ENCODE assay signal across 8 cellular contexts in the genomic region with DNA sequence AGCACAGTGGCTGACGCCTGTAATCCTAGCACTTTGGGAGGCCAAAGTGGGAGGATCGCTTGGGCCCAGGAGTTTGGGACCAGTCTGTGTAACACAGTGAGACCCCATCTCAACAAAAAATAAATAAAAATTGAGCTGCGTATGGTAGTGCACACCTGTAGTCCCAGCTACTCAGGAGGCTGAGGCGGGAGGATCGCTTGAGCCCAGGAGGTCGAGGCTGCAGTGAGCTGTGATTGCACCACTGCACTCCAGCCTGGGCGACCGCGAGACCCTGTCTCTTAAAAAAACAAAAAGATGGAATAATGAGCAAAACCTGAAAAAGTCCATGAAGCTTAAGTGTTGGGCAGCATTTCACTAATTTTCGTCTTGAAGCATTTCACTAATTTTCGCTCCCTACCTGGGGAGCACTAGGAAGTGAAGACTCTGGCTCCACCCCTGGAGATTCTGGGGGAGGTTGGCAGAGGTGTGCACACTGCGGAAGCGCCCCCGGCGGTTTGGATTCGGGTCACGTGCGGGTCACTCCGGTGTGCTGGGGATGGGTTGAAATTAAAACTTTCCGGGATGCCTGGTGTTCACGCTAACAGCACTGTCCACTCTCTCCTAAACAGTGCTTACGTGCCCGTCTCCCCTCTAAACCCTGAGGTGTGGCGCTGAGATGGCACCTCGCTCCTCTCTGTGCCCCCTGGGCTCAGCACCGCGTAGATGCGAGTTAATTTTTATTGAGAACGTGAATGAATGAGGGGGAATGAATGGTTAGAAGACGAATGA. TPM values are rescaled to one million over a fixed set of nuclear protein-coding genes. Genes with fewer than 3 reads are reported as not detected.
DNase-seq lines count a peak whose midpoint lies in the region; ATAC-seq and TF ChIP-seq lines count a peak whose summit lies in the region.

No MANE protein-coding gene starts in this region.

- peak; percentile 13; the same call in 1 of the 2 replicates for TF ChIP-seq CTCF in OCI-LY1 (IDR thresholded peaks at IDR 0.05; ENCODE audit: low read length)

- H3K36me3 Mint-ChIP-seq in activated CD8-positive, alpha-beta memory T cell treated with anti-CD3 and anti-CD28 coated beads, Interleukin-2, amount 10 ng/mL, durations not matched to agents 7 days and 5 days, result peaks cover 9% of the 10 kb centered on the region
- H3K36me3 Mint-ChIP-seq in naive thymus-derived CD8-positive, alpha-beta T cell, result peaks cover 0 to 6% (median 0%) of the 10 kb centered on the region in 3 donors

- H3F3A ChIP-seq in OCI-LY1 (ENCODE audit: insufficient read depth, low read length), result no peaks in the 10 kb centered on the region

- H3K4me1 ChIP-seq in OCI-LY1 (ENCODE audit: insufficient read depth, low read length, severe bottlenecking) (peaks cover 29% of the 10 kb centered on the region), ectodermal cell (ENCODE audit: control insufficient read depth, insufficient read depth, low read length) (peaks cover 3% of the 10 kb centered on the region)

- H3K4me3 Mint-ChIP-seq in activated CD8-positive, alpha-beta memory T cell treated with anti-CD3 and anti-CD28 coated beads, Interleukin-2, amount 10 ng/mL, durations not matched to agents 7 days and 5 days, result peak overlapping the region; percentile 87
- peak overlapping the region; percentile 85 to 97 (median 96) for H3K4me3 Mint-ChIP-seq in naive thymus-derived CD8-positive, alpha-beta T cell

- peak overlapping the region; percentile 96 for H3K4me3 ChIP-seq in OCI-LY1 (ENCODE audit: low read depth, low read length, poor library complexity, severe bottlenecking)
- H3K4me3 ChIP-seq in ectodermal cell (ENCODE audit: insufficient read depth, low read depth, low read length), result peak overlapping the region; percentile 50

- H3K9me3 Mint-ChIP-seq in activated CD8-positive, alpha-beta memory T cell treated with anti-CD3 and anti-CD28 coated beads, Interleukin-2, amount 10 ng/mL, durations not matched to agents 7 days and 5 days (ENCODE audit: low read depth), result no peaks in the 10 kb centered on the region
- no peaks in the 10 kb centered on the region for H3K9me3 Mint-ChIP-seq in naive thymus-derived CD8-positive, alpha-beta T cell

- peak; percentile 18 for ATAC-seq in activated CD8-positive, alpha-beta memory T cell treated with anti-CD3 and anti-CD28 coated beads, Interleukin-2, amount 10 ng/mL, durations not matched to agents 7 days and 5 days
- peak; percentile 11 for ATAC-seq in HG02798 (IDR thresholded peaks at IDR 0.05; ENCODE audit: poor library complexity, unreplicated experiment)
- peak; percentile 29 to 34 for ATAC-seq in naive thymus-derived CD8-positive, alpha-beta T cell

- no peaks in the 10 kb centered on the region for H3K9me2 ChIP-seq in OCI-LY1 (ENCODE audit: low read depth, low read length)

- no peaks in the 10 kb centered on the region for H3K27me3 Mint-ChIP-seq in activated CD8-positive, alpha-beta memory T cell treated with anti-CD3 and anti-CD28 coated beads, Interleukin-2, amount 10 ng/mL, durations not matched to agents 7 days and 5 days
- H3K27me3 Mint-ChIP-seq in naive thymus-derived CD8-positive, alpha-beta T cell, result no peaks in the 10 kb centered on the region

- peaks cover 27% of the 10 kb centered on the region for H3K4me1 Mint-ChIP-seq in activated CD8-positive, alpha-beta memory T cell treated with anti-CD3 and anti-CD28 coated beads, Interleukin-2, amount 10 ng/mL, durations not matched to agents 7 days and 5 days
- peaks cover 9 to 37% (median 29%) of the 10 kb centered on the region in 4 donors for H3K4me1 Mint-ChIP-seq in naive thymus-derived CD8-positive, alpha-beta T cell

- CTCF ChIA-PET in activated CD8-positive, alpha-beta memory T cell treated with anti-CD3 and anti-CD28 coated beads, Interleukin-2, amount 10 ng/mL, durations not matched to agents 7 days and 5 days (lab: Charles Lee), result interaction anchor here (0.9 kb wide), 1 partner anchor 100 kb away, joined by 5 read pairs; no protein-coding TSS in a partner anchor

- peak overlapping the region; percentile 88 for H2AFZ ChIP-seq in OCI-LY1 (ENCODE audit: low read length)

- H3K27ac ChIP-seq in OCI-LY1 (ENCODE audit: low read depth, low read length, poor library complexity, severe bottlenecking), result peak overlapping the region; percentile 75
- peak overlapping the region; percentile 52 for H3K27ac ChIP-seq in ectodermal cell (ENCODE audit: insufficient read depth, low read depth, low read length, poor library complexity, severe bottlenecking)

- H3K9ac ChIP-seq in OCI-LY1 (ENCODE audit: low read length), result peak overlapping the region; percentile 85

- H3K36me3 ChIP-seq in OCI-LY1 (ENCODE audit: insufficient read depth, low read length) (peaks cover 13% of the 10 kb centered on the region; the same call in 1 of the 2 replicates), ectodermal cell (ENCODE audit: control insufficient read depth, insufficient read depth, low read length) (no peaks in the 10 kb centered on the region)

- peak overlapping the region; percentile 89 for H3K27ac Mint-ChIP-seq in activated CD8-positive, alpha-beta memory T cell treated with anti-CD3 and anti-CD28 coated beads, Interleukin-2, amount 10 ng/mL, durations not matched to agents 7 days and 5 days
- H3K27ac Mint-ChIP-seq in naive thymus-derived CD8-positive, alpha-beta T cell, result peak overlapping the region; percentile 63 to 95 (median 93)

- WGBS in ectodermal cell, 2 experiments, result 28 to 30% methylated on average over 30 of the region's 30 CpGs

- H3K4me2 ChIP-seq in OCI-LY1 (ENCODE audit: low read length), result peak overlapping the region; percentile 100

- no peaks in the 10 kb centered on the region for H4K20me1 ChIP-seq in OCI-LY1 (ENCODE audit: insufficient read depth, low read length)

- H3K79me2 ChIP-seq in OCI-LY1 (ENCODE audit: insufficient read depth, low read length), result peaks cover 10% of the 10 kb centered on the region; the same call in 1 of the 2 replicates

- POLR2A ChIA-PET in naive thymus-derived CD8-positive, alpha-beta T cell (lab: Charles Lee), result interaction anchor here (0.6 to 0.7 kb wide), 3 partner anchors 116 to 553 kb away, joined by 3 to 7 read pairs (median 3); no protein-coding TSS in a partner anchor

- peak; percentile 55 for DNase-seq in activated CD8-positive, alpha-beta memory T cell treated with anti-CD3 and anti-CD28 coated beads, Interleukin-2, amount 10 ng/mL, durations not matched to agents 7 days and 5 days
- DNase-seq in activated CD8-positive, alpha-beta memory T cell treated with anti-CD3 and anti-CD28 coated beads, Interleukin-2, amount 50 U/mL, for 4 hours, result no peak
- DNase-seq in naive thymus-derived CD8-positive, alpha-beta T cell, result peak in 1 of 10 donors; percentile 31
- no peak for DNase-seq in COLO829 (ENCODE audit: low spot score)
- DNase-seq in amniotic stem cell (lab: John Stamatoyannopoulos, UW), result no peak

- H3K27me3 ChIP-seq in OCI-LY1 (ENCODE audit: insufficient read depth, low read length) (no peaks in the 10 kb centered on the region), ectodermal cell (ENCODE audit: control insufficient read depth, insufficient read depth, low read length, poor library complexity, severe bottlenecking) (no peaks in the 10 kb centered on the region)

- no peaks in the 10 kb centered on the region for H3K9me3 ChIP-seq in OCI-LY1 (ENCODE audit: low read length)
- no peaks in the 10 kb centered on the region for H3K9me3 ChIP-seq in ectodermal cell (ENCODE audit: control insufficient read depth, low read length)

RNA-seq across cellular contexts. Expression of gene NAA40, which starts 0.9 kb away (rescaled TPM):
- total RNA-seq in activated CD8-positive, alpha-beta memory T cell treated with anti-CD3 and anti-CD28 coated beads, Interleukin-2, amount 10 ng/mL, durations not matched to agents 7 days and 5 days, result 10 to 100 TPM; 37.0 to 46.0 TPM
- polyA plus RNA-seq in ectodermal cell (2013, experiment 1 of 4), result 46.4 TPM
- polyA plus RNA-seq in ectodermal cell (2013, experiment 2 of 4), result 46.5 TPM
- 33.9 TPM for polyA plus RNA-seq in ectodermal cell (2013, experiment 3 of 4)
- polyA plus RNA-seq in ectodermal cell (2013, experiment 4 of 4), result 39.2 TPM
- 10 to 100 TPM; 24.2 to 28.0 TPM for total RNA-seq in naive thymus-derived CD8-positive, alpha-beta T cell
- 10 to 100 TPM in 2 of 3 donors, 1 to 10 TPM in 1; 6.2 to 14.6 (median 11.7) TPM for polyA plus RNA-seq in naive thymus-derived CD8-positive, alpha-beta T cell

RNA-seq across cellular contexts. Expression of gene RCOR2, which starts 20.9 kb away (rescaled TPM):
- total RNA-seq in activated CD8-positive, alpha-beta memory T cell treated with anti-CD3 and anti-CD28 coated beads, Interleukin-2, amount 10 ng/mL, durations not matched to agents 7 days and 5 days, result under 1 TPM; 0.16 to 0.47 TPM
- 109 TPM for polyA plus RNA-seq in ectodermal cell (2013, experiment 1 of 4)
- 133 TPM for polyA plus RNA-seq in ectodermal cell (2013, experiment 2 of 4)
- polyA plus RNA-seq in ectodermal cell (2013, experiment 3 of 4), result 98.7 TPM
- polyA plus RNA-seq in ectodermal cell (2013, experiment 4 of 4), result 113 TPM
- total RNA-seq in naive thymus-derived CD8-positive, alpha-beta T cell, result not detected
- under 1 TPM in 1 of 3 donors, not detected in 2; 0.14 TPM for polyA plus RNA-seq in naive thymus-derived CD8-positive, alpha-beta T cell

RNA-seq across cellular contexts. Expression of gene COX8A, which starts 36.5 kb away (rescaled TPM):
- 100 to 1,000 TPM; 445 to 484 TPM for total RNA-seq in activated CD8-positive, alpha-beta memory T cell treated with anti-CD3 and anti-CD28 coated beads, Interleukin-2, amount 10 ng/mL, durations not matched to agents 7 days and 5 days
- 278 TPM for polyA plus RNA-seq in ectodermal cell (2013, experiment 1 of 4)
- 266 TPM for polyA plus RNA-seq in ectodermal cell (2013, experiment 2 of 4)
- 286 TPM for polyA plus RNA-seq in ectodermal cell (2013, experiment 3 of 4)
- 315 TPM for polyA plus RNA-seq in ectodermal cell (2013, experiment 4 of 4)
- 10 to 100 TPM; 94.9 to 95.2 TPM for total RNA-seq in naive thymus-derived CD8-positive, alpha-beta T cell
- 100 to 1,000 TPM; 319 to 428 (median 392) TPM for polyA plus RNA-seq in naive thymus-derived CD8-positive, alpha-beta T cell

RNA-seq across cellular contexts. Expression of gene OTUB1, which starts 48.3 kb away (rescaled TPM):
- 10 to 100 TPM; 90.1 to 97.6 TPM for total RNA-seq in activated CD8-positive, alpha-beta memory T cell treated with anti-CD3 and anti-CD28 coated beads, Interleukin-2, amount 10 ng/mL, durations not matched to agents 7 days and 5 days
- 143 TPM for polyA plus RNA-seq in ectodermal cell (2013, experiment 1 of 4)
- 147 TPM for polyA plus RNA-seq in ectodermal cell (2013, experiment 2 of 4)
- 132 TPM for polyA plus RNA-seq in ectodermal cell (2013, experiment 3 of 4)
- 139 TPM for polyA plus RNA-seq in ectodermal cell (2013, experiment 4 of 4)
- 10 to 100 TPM; 69.6 to 75.8 TPM for total RNA-seq in naive thymus-derived CD8-positive, alpha-beta T cell
- 100 to 1,000 TPM; 109 to 121 (median 115) TPM for polyA plus RNA-seq in naive thymus-derived CD8-positive, alpha-beta T cell

Comparison
In these comparisons a context has a peak if more than half of its experiments do, and no peak if none do; other contexts are left out.
1. RNA of gene COX8A, which starts 36.5 kb away (total RNA-seq): 445 to 484 TPM in activated CD8-positive, alpha-beta memory T cell treated with anti-CD3 and anti-CD28 coated beads, Interleukin-2, amount 10 ng/mL, durations not matched to agents 7 days and 5 days; 94.9 to 95.2 TPM in naive thymus-derived CD8-positive, alpha-beta T cell; every median in the first group is over 4 times any median in the second.
2. Peak in every context shown above with its lines, with median percentiles within 50 percentile points of each other: ATAC-seq.